ENCODE assay signal across 8 cellular contexts in the genomic region with DNA sequence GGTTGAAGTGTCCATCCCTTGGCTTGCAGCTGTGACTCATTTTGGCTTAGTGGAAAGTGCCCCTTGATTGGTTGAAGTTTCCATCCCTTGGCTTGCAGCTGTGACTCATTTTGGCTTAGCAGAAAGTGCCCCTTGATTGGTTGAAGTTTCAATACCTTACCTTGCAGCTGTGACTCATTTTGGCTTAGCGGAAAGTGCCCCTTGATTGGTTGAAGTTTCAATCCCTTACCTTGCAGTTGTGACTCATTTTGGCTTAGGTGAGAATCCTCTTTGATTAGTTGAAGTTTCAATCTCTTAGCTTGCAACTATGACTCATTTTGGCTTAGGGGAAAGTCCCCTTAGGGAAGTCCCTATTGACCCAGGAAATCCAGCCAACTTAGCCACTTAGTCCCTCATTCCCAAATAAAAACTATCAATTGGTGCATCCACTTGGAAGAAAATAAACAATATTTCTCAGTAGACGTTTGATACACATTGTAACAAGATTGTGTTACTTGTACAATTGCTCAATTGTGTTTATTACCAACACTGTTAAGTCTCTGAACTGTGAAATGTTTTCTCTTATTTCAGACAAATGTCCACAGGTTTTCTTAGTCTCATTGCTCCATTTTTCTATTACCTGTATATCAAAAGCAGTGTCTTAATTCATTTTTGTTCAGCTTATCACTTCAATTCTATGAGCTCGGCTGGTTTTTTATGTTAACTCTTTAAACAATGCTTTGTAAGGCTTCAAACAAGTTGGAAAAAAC.
A peak's percentile ranks its signal among the peaks of the same experiment; 100 is the strongest.
DNase-seq lines count a peak whose midpoint lies in the region; ATAC-seq and TF ChIP-seq lines count a peak whose summit lies in the region.

No MANE protein-coding gene starts in this region.

- DNase-seq in A172 (ENCODE audit: low spot score) (peak; percentile 81), OCI-LY7 (ENCODE audit: low spot score) (no peak), type B pancreatic cell (ENCODE audit: extremely low spot score, unreplicated experiment) (no peak), left lung (no peak)
- DNase-seq in activated naive CD4-positive, alpha-beta T cell treated with anti-CD3 and anti-CD28 coated beads, Interleukin-2, amount 50 U/mL, for 16 hours = peak; percentile 29

- H3K27ac ChIP-seq in OCI-LY7 (ENCODE audit: low read depth, low read length, poor library complexity, severe bottlenecking) = no peak overlapping the region
- no peak overlapping the region for H3K27ac ChIP-seq in left lung

- H3K4me2 ChIP-seq in OCI-LY7 (ENCODE audit: low read length) = no peak overlapping the region

- BruUV-seq in OCI-LY7 (replicated peaks; lab: Mats Ljungman, UMichigan) = no TSS peak

- H3K27ac Mint-ChIP-seq in stimulated activated naive CD8-positive, alpha-beta T cell treated with anti-CD3 and anti-CD28 coated beads, Interleukin-15, Interleukin-2, amounts not matched to agents 100 ng/mL and 50 ng/mL, for 24 hours = peak overlapping the region; percentile 68
- H3K27ac Mint-ChIP-seq in type B pancreatic cell = no peak overlapping the region

- H3K9me3 Mint-ChIP-seq in stimulated activated naive CD8-positive, alpha-beta T cell treated with anti-CD3 and anti-CD28 coated beads, Interleukin-15, Interleukin-2, amounts not matched to agents 100 ng/mL and 50 ng/mL, for 24 hours = peaks cover 23% of the 10 kb centered on the region
- no peaks in the 10 kb centered on the region for H3K9me3 Mint-ChIP-seq in type B pancreatic cell

- POLR2A ChIA-PET in OCI-LY7 (lab: Charles Lee) = interaction anchor here (0.6 kb wide), 2 partner anchors 38 to 184 kb away, joined by 3 to 5 read pairs; no protein-coding TSS in a partner anchor

- no peaks in the 10 kb centered on the region for H3K27me3 ChIP-seq in left lung

- no peaks in the 10 kb centered on the region for H3K36me3 Mint-ChIP-seq in stimulated activated naive CD8-positive, alpha-beta T cell treated with anti-CD3 and anti-CD28 coated beads, Interleukin-15, Interleukin-2, amounts not matched to agents 100 ng/mL and 50 ng/mL, for 24 hours (ENCODE audit: low read depth)
- H3K36me3 Mint-ChIP-seq in type B pancreatic cell = no peaks in the 10 kb centered on the region

- H3K27me3 Mint-ChIP-seq in stimulated activated naive CD8-positive, alpha-beta T cell treated with anti-CD3 and anti-CD28 coated beads, Interleukin-15, Interleukin-2, amounts not matched to agents 100 ng/mL and 50 ng/mL, for 24 hours = no peaks in the 10 kb centered on the region
- H3K27me3 Mint-ChIP-seq in type B pancreatic cell = no peaks in the 10 kb centered on the region

- no peaks in the 10 kb centered on the region for H3K9me3 ChIP-seq in OCI-LY7 (ENCODE audit: low read length)
- H3K9me3 ChIP-seq in left lung = peaks cover 0 to 9% of the 10 kb centered on the region in 2 donors

- ATAC-seq in GM19395 (IDR thresholded peaks at IDR 0.05; ENCODE audit: unreplicated experiment) (peak; percentile 93), HG03196 (IDR thresholded peaks at IDR 0.05; ENCODE audit: unreplicated experiment) (peak; percentile 89), left lung (no peak)

- peaks cover 19% of the 10 kb centered on the region for H3K4me1 Mint-ChIP-seq in stimulated activated naive CD8-positive, alpha-beta T cell treated with anti-CD3 and anti-CD28 coated beads, Interleukin-15, Interleukin-2, amounts not matched to agents 100 ng/mL and 50 ng/mL, for 24 hours (ENCODE audit: low read depth)
- no peaks in the 10 kb centered on the region for H3K4me1 Mint-ChIP-seq in type B pancreatic cell (ENCODE audit: unreplicated experiment)

- H3K36me3 ChIP-seq in OCI-LY7 (ENCODE audit: insufficient read depth, low read length) (no peaks in the 10 kb centered on the region), left lung (no peaks in the 10 kb centered on the region)

- H3K4me1 ChIP-seq in OCI-LY7 (ENCODE audit: insufficient read depth, low read length, poor library complexity, severe bottlenecking) (no peaks in the 10 kb centered on the region), left lung (no peaks in the 10 kb centered on the region)

- TF ChIP-seq CTCF in OCI-LY7 (conservative IDR thresholded peaks at IDR 0.05; ENCODE audit: low read length) (no peak), type B pancreatic cell (conservative IDR thresholded peaks at IDR 0.05) (no peak), left lung (IDR thresholded peaks at IDR 0.05) (no peak)

- H3K4me3 Mint-ChIP-seq in stimulated activated naive CD8-positive, alpha-beta T cell treated with anti-CD3 and anti-CD28 coated beads, Interleukin-15, Interleukin-2, amounts not matched to agents 100 ng/mL and 50 ng/mL, for 24 hours = peak overlapping the region; percentile 47
- H3K4me3 Mint-ChIP-seq in type B pancreatic cell = no peak overlapping the region

- CTCF ChIA-PET in OCI-LY7 (lab: Charles Lee; ENCODE audit: unreplicated experiment) = no interaction called here

- H3K9me2 ChIP-seq in OCI-LY7 (ENCODE audit: insufficient read depth, low read length) = no peaks in the 10 kb centered on the region

- H4K20me1 ChIP-seq in OCI-LY7 (ENCODE audit: insufficient read depth, low read length) = no peaks in the 10 kb centered on the region

- no peak overlapping the region for H2AFZ ChIP-seq in OCI-LY7 (ENCODE audit: low read length)

- H3K79me2 ChIP-seq in OCI-LY7 (ENCODE audit: insufficient read depth, low read depth, low read length) = no peaks in the 10 kb centered on the region

- H3K4me3 ChIP-seq in OCI-LY7 (ENCODE audit: low read depth, low read length, poor library complexity, severe bottlenecking) = no peak overlapping the region
- H3K4me3 ChIP-seq in left lung = no peak overlapping the region

- intact Hi-C loops in OCI-LY7 (cut with micrococcal nuclease; ENCODE audit: unreplicated experiment) (no loop called here), left lung (cut with DNase I) (no loop called here)

Comparison
In these comparisons a context has a peak if more than half of its experiments do, and no peak if none do; other contexts are left out.
1. DNase-seq: peak in A172 (single experiment) and activated naive CD4-positive, alpha-beta T cell treated with anti-CD3 and anti-CD28 coated beads, Interleukin-2, amount 50 U/mL, for 16 hours (single experiment); none in OCI-LY7 (single experiment), type B pancreatic cell (single experiment) and left lung (0 of 2).